Comparison of ENCODE assay signal across 1 cellular context in genomic region chr7:77710067-77710466, GRCh38.
TF ChIP-seq lines count a peak whose summit lies in the region.

No MANE protein-coding gene starts in this region.

TF ChIP-seq in WTC11, 78 proteins besides CTCF, POLR2A, EP300 and RAD21 (continued from another document):
- no peak for TF ChIP-seq EMX1 (CRISPR knock-in tag; IDR thresholded peaks at IDR 0.05)
TF ChIP-seq in WTC11: peak in this region for 0.
